1 cellular context compared by ENCODE assay signal in genomic region chr2:71244302-71244660, GRCh38.
TF ChIP-seq lines count a peak whose summit lies in the region.

No MANE protein-coding gene starts in this region.

TF ChIP-seq in GM23338, 12 proteins besides CTCF, POLR2A, EP300 and RAD21 (continued from another document):
- TF ChIP-seq ZNF462 (CRISPR knock-in tag; IDR thresholded peaks at IDR 0.05): no peak
- no peak for TF ChIP-seq NANOG (IDR thresholded peaks at IDR 0.05; ENCODE audit: borderline replicate concordance)
- TF ChIP-seq EZH2 (IDR thresholded peaks at IDR 0.05; ENCODE audit: low read depth, unreplicated experiment): no peak
- TF ChIP-seq ETS1 (IDR thresholded peaks at IDR 0.05): no peak
- no peak for TF ChIP-seq ZNF114 (CRISPR knock-in tag; IDR thresholded peaks at IDR 0.05)
- no peak for TF ChIP-seq EZH2phosphoT487 (IDR thresholded peaks at IDR 0.05; ENCODE audit: unreplicated experiment)
- TF ChIP-seq CREB1 (CRISPR knock-in tag; IDR thresholded peaks at IDR 0.05; ENCODE audit: low read depth): no peak
- no peak for TF ChIP-seq REST (IDR thresholded peaks at IDR 0.05; ENCODE audit: unreplicated experiment)
- no peak for TF ChIP-seq STAT1 (IDR thresholded peaks at IDR 0.05; ENCODE audit: unreplicated experiment)
